Comparison of ENCODE assay signal across 27 cellular contexts in genomic region chr18:30163573-30163972, GRCh38.
"Had no signal": no experiment of that assay in that cellular context is flagged by ENCODE, and none has a peak within 500 bp of the region (broad histone marks: within the 10 kb centered on the region; RNA-seq: fewer than 3 reads in every experiment).

No MANE protein-coding gene starts in this region.

- H3K4me1 ChIP-seq: ascending aorta, breast epithelium, esophagus squamous epithelium, gastroesophageal sphincter, heart right ventricle had no signal

- H3K27ac ChIP-seq: ascending aorta, breast epithelium, coronary artery, dorsolateral prefrontal cortex, esophagus squamous epithelium, gastroesophageal sphincter, heart right ventricle, VCaP had no signal

- DNase-seq: activated CD4-positive, alpha-beta memory T cell treated with anti-CD3 and anti-CD28 coated beads, Interleukin-2, amount 10 ng/mL, durations not matched to agents 7 days and 5 days; activated CD4-positive, alpha-beta T cell treated with anti-CD3 and anti-CD28 coated beads for 1 hour; activated CD4-positive, alpha-beta T cell treated with anti-CD3 and anti-CD28 coated beads for 4 hours; activated CD4-positive, alpha-beta T cell treated with anti-CD3 and anti-CD28 coated beads, Interleukin-2, amount 10 ng/mL, durations not matched to agents 7 days and 5 days; activated CD4-positive, alpha-beta T cell treated with anti-CD3 and anti-CD28 coated beads, Interleukin-2, amount 50 U/mL, for 4 hours; activated CD8-positive, alpha-beta memory T cell treated with anti-CD3 and anti-CD28 coated beads, Interleukin-2, amount 50 U/mL, for 48 hours; activated gamma-delta T cell; activated naive CD4-positive, alpha-beta T cell; activated naive CD4-positive, alpha-beta T cell treated with anti-CD3 and anti-CD28 coated beads, Interleukin-2, amount 10 ng/mL, durations not matched to agents 7 days and 5 days; activated naive CD8-positive, alpha-beta T cell treated with anti-CD3 and anti-CD28 coated beads, Interleukin-2, amount 10 ng/mL, durations not matched to agents 7 days and 5 days; activated T-cell treated with anti-CD3 and anti-CD28 coated beads for 4 hours; activated T-cell treated with anti-CD3 and anti-CD28 coated beads, Interleukin-2, amount 50 U/mL, for 24 hours; activated T-cell treated with anti-CD3 and anti-CD28 coated beads, Interleukin-2, amount 50 U/mL, for 72 hours; dorsolateral prefrontal cortex; effector memory CD4-positive, alpha-beta T cell; endodermal cell; esophagus squamous epithelium; foreskin melanocyte; heart right ventricle; T-helper 2 cell had no signal

- ATAC-seq: activated naive CD4-positive, alpha-beta T cell treated with anti-CD3 and anti-CD28 coated beads, Interleukin-2, amount 50 U/mL, for 72 hours; activated T-cell treated with anti-CD3 and anti-CD28 coated beads, Interleukin-2, amount 50 U/mL, for 72 hours; gastroesophageal sphincter; heart right ventricle; WTC11 had no signal

- H3K9me3 ChIP-seq: ascending aorta, esophagus squamous epithelium, gastroesophageal sphincter had no signal

- H3K27me3 ChIP-seq: ascending aorta, breast epithelium, dorsolateral prefrontal cortex, esophagus squamous epithelium, gastroesophageal sphincter, heart right ventricle had no signal

- H3K4me3 ChIP-seq: ascending aorta, breast epithelium, coronary artery, dorsolateral prefrontal cortex, esophagus squamous epithelium, gastroesophageal sphincter, heart right ventricle had no signal

- H3K36me3 ChIP-seq: ascending aorta, breast epithelium, esophagus squamous epithelium, gastroesophageal sphincter, heart right ventricle had no signal
